ENCODE assay signal across 24 cellular contexts in genomic region chr13:44337581-44337980, GRCh38. TPM values are rescaled to one million over a fixed set of nuclear protein-coding genes. Genes with fewer than 3 reads are reported as not detected.
DNase-seq lines count a peak whose midpoint lies in the region; ATAC-seq lines count a peak whose summit lies in the region.
"Had no signal": no experiment of that assay in that cellular context is flagged by ENCODE, and none has a peak within 500 bp of the region (broad histone marks: within the 10 kb centered on the region; RNA-seq: fewer than 3 reads in every experiment).

No MANE protein-coding gene starts in this region.

- ATAC-seq in activated naive CD4-positive, alpha-beta T cell treated with anti-CD3 and anti-CD28 coated beads, Interleukin-2, amount 50 U/mL, for 72 hours: peak; percentile 28 to 43
- peak; percentile 61 for ATAC-seq in GM18867 (IDR thresholded peaks at IDR 0.05; ENCODE audit: unreplicated experiment)
- no peak for ATAC-seq in GM21737 (IDR thresholded peaks at IDR 0.05; ENCODE audit: unreplicated experiment)
- ATAC-seq: HepG2, PC-3 had no signal

- peaks cover 3 to 5% of the 10 kb centered on the region in 2 donors for H3K9me3 Mint-ChIP-seq in activated naive CD4-positive, alpha-beta T cell treated with anti-CD3 and anti-CD28 coated beads, Interleukin-2, amount 50 U/mL, for 72 hours
- no peaks in the 10 kb centered on the region for H3K9me3 Mint-ChIP-seq in activated naive CD4-positive, alpha-beta T cell treated with anti-CD3 and anti-CD28 coated beads for 36 hours

- peaks cover 4% of the 10 kb centered on the region for H3K4me1 Mint-ChIP-seq in activated naive CD4-positive, alpha-beta T cell treated with anti-CD3 and anti-CD28 coated beads for 36 hours (ENCODE audit: low read depth)

- no peak for DNase-seq in activated naive CD4-positive, alpha-beta T cell treated with anti-CD3 and anti-CD28 coated beads, Interleukin-2, amount 50 U/mL, for 72 hours (ENCODE audit: low spot score in 2 of 2)
- no peak for DNase-seq in activated naive CD4-positive, alpha-beta T cell treated with anti-CD3 and anti-CD28 coated beads for 36 hours
- peak; percentile 11 for DNase-seq in RPMI8226
- DNase-seq in amygdala (lab: John Stamatoyannopoulos, UW): no peak
- DNase-seq in AG08395 (ENCODE audit: low spot score): no peak
- DNase-seq: AML-193; Caco-2; CD4-positive, alpha-beta memory T cell; GDM1; Karpas-422; NCI-H1092 treated with DMSO at 0.1 percent for 48 hours; NCI-H1436; NCI-H187; NCI-H2081 treated with DMSO at 0.1 percent for 48 hours; NCI-H524 treated with DMSO at 0.1 percent for 48 hours; NCI-H774; NK-92 treated with Interleukin-12 subunit alpha and Interleukin-12 subunit beta, amount 100 ng/mL, for 24 hours; Right ventricle myocardium superior had no signal

- no peaks in the 10 kb centered on the region for H3K27me3 Mint-ChIP-seq in activated naive CD4-positive, alpha-beta T cell treated with anti-CD3 and anti-CD28 coated beads for 36 hours (ENCODE audit: low read depth)

- H3K27ac Mint-ChIP-seq in activated naive CD4-positive, alpha-beta T cell treated with anti-CD3 and anti-CD28 coated beads, Interleukin-2, amount 50 U/mL, for 72 hours: no peak overlapping the region
- H3K27ac Mint-ChIP-seq in activated naive CD4-positive, alpha-beta T cell treated with anti-CD3 and anti-CD28 coated beads for 36 hours: no peak overlapping the region
- H3K27ac Mint-ChIP-seq: CD4-positive, alpha-beta memory T cell had no signal

- CTCF ChIA-PET in activated naive CD4-positive, alpha-beta T cell treated with anti-CD3 and anti-CD28 coated beads for 36 hours (lab: Charles Lee): no interaction called here

- no peaks in the 10 kb centered on the region for H3K36me3 Mint-ChIP-seq in activated naive CD4-positive, alpha-beta T cell treated with anti-CD3 and anti-CD28 coated beads, Interleukin-2, amount 50 U/mL, for 72 hours
- no peaks in the 10 kb centered on the region for H3K36me3 Mint-ChIP-seq in activated naive CD4-positive, alpha-beta T cell treated with anti-CD3 and anti-CD28 coated beads for 36 hours (ENCODE audit: low read depth)
- H3K36me3 Mint-ChIP-seq: CD4-positive, alpha-beta memory T cell had no signal

- intact Hi-C loops in activated naive CD4-positive, alpha-beta T cell treated with anti-CD3 and anti-CD28 coated beads for 36 hours (cut with micrococcal nuclease): no loop called here

- H3K4me3 Mint-ChIP-seq in activated naive CD4-positive, alpha-beta T cell treated with anti-CD3 and anti-CD28 coated beads for 36 hours: no peak overlapping the region
- H3K4me3 Mint-ChIP-seq: CD4-positive, alpha-beta memory T cell had no signal

RNA-seq across cellular contexts. Expression of gene SERP2, which starts 36.0 kb away (rescaled TPM):
- total RNA-seq in activated naive CD4-positive, alpha-beta T cell treated with anti-CD3 and anti-CD28 coated beads, Interleukin-2, amount 50 U/mL, for 72 hours: 1 to 10 TPM in 1 of 2 donors, under 1 TPM in 1; 0.43 to 2.2 TPM
- under 1 TPM; 0.38 to 0.64 TPM for total RNA-seq in activated naive CD4-positive, alpha-beta T cell treated with anti-CD3 and anti-CD28 coated beads for 36 hours
- total RNA-seq: Caco-2; CD4-positive, alpha-beta memory T cell; HepG2; HT1080; SK-MEL-5 had no signal
